7 cellular contexts compared by ENCODE assay signal in the genomic region with DNA sequence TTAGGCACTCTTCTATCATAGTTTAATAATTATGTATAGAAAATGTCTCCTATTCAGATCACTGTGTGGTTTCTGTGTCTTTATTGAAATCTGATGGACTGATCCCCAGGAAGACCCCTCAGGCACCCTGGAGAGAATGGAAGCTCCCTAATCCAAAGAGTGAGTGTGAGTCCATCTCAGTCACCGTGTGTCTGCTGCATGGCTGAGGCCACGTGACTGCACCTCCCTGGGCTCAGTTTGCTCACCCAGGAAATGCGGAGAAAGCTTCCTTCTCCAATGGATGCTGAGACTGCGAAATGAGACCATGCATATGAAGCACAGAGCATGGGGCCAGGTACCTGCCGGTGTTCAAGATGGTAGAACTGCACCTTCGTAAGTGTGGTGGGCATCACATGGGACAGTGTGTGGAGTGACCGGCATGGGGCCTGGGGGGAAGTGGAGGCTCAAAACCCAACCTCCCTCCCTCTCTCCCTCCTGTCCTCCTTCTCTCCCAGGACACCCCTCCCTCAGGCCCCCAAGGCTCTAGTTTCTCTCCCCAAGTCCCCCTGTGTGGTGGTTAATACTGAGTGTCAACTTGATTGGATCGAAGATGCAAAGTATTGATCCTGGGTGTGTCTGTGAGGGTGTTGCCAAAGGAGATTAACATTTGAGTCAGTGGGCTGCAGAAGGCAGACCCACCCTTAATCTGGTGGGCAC.
"Had no signal": no experiment of that assay in that cellular context is flagged by ENCODE, and none has a peak within 500 bp of the region (broad histone marks: within the 10 kb centered on the region; RNA-seq: fewer than 3 reads in every experiment).

No MANE protein-coding gene starts in this region.

- ATAC-seq: T-helper 17 cell had no signal

- H3K36me3 ChIP-seq: colonic mucosa, right atrium auricular region, thyroid gland had no signal

- H3K27ac ChIP-seq: colonic mucosa, epithelial cell of prostate, right atrium auricular region, thyroid gland had no signal

- DNase-seq: activated CD4-positive, alpha-beta T cell treated with anti-CD3 and anti-CD28 coated beads for 1 hour had no signal

- H3K4me1 ChIP-seq: colonic mucosa, right atrium auricular region, thyroid gland had no signal

- H3K4me3 ChIP-seq: colonic mucosa, lung, right atrium auricular region, thyroid gland had no signal

- H3K27me3 ChIP-seq: colonic mucosa, right atrium auricular region, thyroid gland had no signal

- H3K9me3 ChIP-seq: colonic mucosa, thyroid gland had no signal
